8 cellular contexts compared by ENCODE assay signal in genomic region chr15:80418892-80419537, GRCh38. TPM values are rescaled to one million over a fixed set of nuclear protein-coding genes. Genes with fewer than 3 reads are reported as not detected.
DNase-seq lines count a peak whose midpoint lies in the region; ATAC-seq and TF ChIP-seq lines count a peak whose summit lies in the region.

No MANE protein-coding gene starts in this region.

- POLR2A ChIA-PET in HEK293 (lab: Yijun Ruan, JAX) = no interaction called here

- no peak overlapping the region for H3K4me3 ChIP-seq in HEK293 (ENCODE audit: low read depth, low read length)
- H3K4me3 ChIP-seq in gastrocnemius medialis = no peak overlapping the region

- no peak for TF ChIP-seq POLR2A in gastrocnemius medialis (IDR thresholded peaks at IDR 0.05)

- H3K4me1 ChIP-seq in HEK293 (ENCODE audit: control insufficient read depth, insufficient read depth, low read length) = no peaks in the 10 kb centered on the region
- H3K4me1 ChIP-seq in gastrocnemius medialis = no peaks in the 10 kb centered on the region

- H3K27ac ChIP-seq in HEK293 (ENCODE audit: extremely low read depth, low read depth, low read length) = no peak overlapping the region
- no peak overlapping the region for H3K27ac ChIP-seq in gastrocnemius medialis

- intact Hi-C loops in gastrocnemius medialis (cut with DNase I; ENCODE audit: low total_unique reads) = no loop called here

- TF ChIP-seq CTCF in HEK293 (tag by site-specific recombination; IDR thresholded peaks at IDR 0.05) (peak; percentile 27; the same call in 1 of the 2 replicates), gastrocnemius medialis (IDR thresholded peaks at IDR 0.05 in 4 of 5, conservative IDR thresholded peaks at IDR 0.05 in 1 of 5) (peak in 3 of 5 experiments; percentile 9 to 46 (median 29))

- H3K36me3 ChIP-seq in HEK293 (ENCODE audit: control insufficient read depth in 2 of 2, insufficient read depth in 1 of 2, low read length in 2 of 2) (no peaks in the 10 kb centered on the region), gastrocnemius medialis (no peaks in the 10 kb centered on the region)

- CTCF ChIA-PET in HEK293 (lab: Yijun Ruan, JAX) = interaction anchor here (0.6 to 2.9 kb wide), 18 partner anchors 8 to 1884 kb away, joined by 3 to 25 read pairs (median 4); partner anchors contain the start of gene CEMIP

- no peaks in the 10 kb centered on the region for H3K27me3 ChIP-seq in gastrocnemius medialis

- no peaks in the 10 kb centered on the region for H3K9me3 ChIP-seq in HEK293 (ENCODE audit: control insufficient read depth, insufficient read depth, low read depth, low read length)
- H3K9me3 ChIP-seq in gastrocnemius medialis = no peaks in the 10 kb centered on the region

- DNase-seq in COR-L47 (lab: John Stamatoyannopoulos, UW) (peak; percentile 59), SHP77 treated with DMSO at 0.1 percent for 48 hours (lab: John Stamatoyannopoulos, UW) (peak; percentile 37), fibroblast of peridontal ligament (ENCODE audit: extremely low read depth) (peak; percentile 71), gastrocnemius medialis (no peak)

- ATAC-seq in gastrocnemius medialis = peak in 1 of 2 donors; percentile 56
- no peak for ATAC-seq in HG03442 (IDR thresholded peaks at IDR 0.05; ENCODE audit: unreplicated experiment)
- no peak for ATAC-seq in HG02678 (IDR thresholded peaks at IDR 0.05; ENCODE audit: unreplicated experiment)
- ATAC-seq in GM21737 (IDR thresholded peaks at IDR 0.05; ENCODE audit: unreplicated experiment) = no peak

- in situ Hi-C loops in gastrocnemius medialis (cut with MboI; ENCODE audit: low sequenced_read_pairs in 4 of 4) = no loop called here

TF ChIP-seq in HEK293, 187 proteins besides CTCF, POLR2A, EP300 and RAD21:
- no peak for TF ChIP-seq ZFHX2 (tag by site-specific recombination; conservative IDR thresholded peaks at IDR 0.05)
- no peak for TF ChIP-seq ZNF214 (tag by site-specific recombination; IDR thresholded peaks at IDR 0.05; ENCODE audit: borderline replicate concordance)
- TF ChIP-seq ATF2 (tag by site-specific recombination; IDR thresholded peaks at IDR 0.05; ENCODE audit: low read depth) = no peak
- TF ChIP-seq ZNF654 (tag by site-specific recombination; IDR thresholded peaks at IDR 0.05; ENCODE audit: low read depth) = peak; percentile 41
- TF ChIP-seq ZNF132 (tag by site-specific recombination; IDR thresholded peaks at IDR 0.05; ENCODE audit: borderline replicate concordance) = no peak
- 0 out of 2 replicates have a peak, but pooled peaks have one; percentile 38 for TF ChIP-seq ZNF2 (tag by site-specific recombination; IDR thresholded peaks at IDR 0.05)
- no peak for TF ChIP-seq ZNF660 (tag by site-specific recombination; IDR thresholded peaks at IDR 0.05)
- TF ChIP-seq ZNF394 (tag by site-specific recombination; IDR thresholded peaks at IDR 0.05; ENCODE audit: borderline replicate concordance) = no peak
- no peak for TF ChIP-seq SP2 (tag by site-specific recombination; IDR thresholded peaks at IDR 0.05)
- TF ChIP-seq ZSCAN23 (tag by site-specific recombination; IDR thresholded peaks at IDR 0.05) = no peak
- TF ChIP-seq ZNF664 (tag by site-specific recombination; IDR thresholded peaks at IDR 0.05) = no peak
- TF ChIP-seq SALL2 (tag by site-specific recombination; IDR thresholded peaks at IDR 0.05; ENCODE audit: borderline replicate concordance) = no peak
- TF ChIP-seq ZNF311 (tag by site-specific recombination; IDR thresholded peaks at IDR 0.05; ENCODE audit: borderline replicate concordance) = no peak

RNA-seq across cellular contexts. Expression of gene ARNT2, which starts 14.8 kb away (rescaled TPM):
- total RNA-seq in gastrocnemius medialis = 10 to 100 TPM in 1 of 4 donors, 1 to 10 TPM in 3; 4.1 to 23.5 (median 6.6) TPM

Comparison
In these comparisons a context has a peak if more than half of its experiments do, and no peak if none do; other contexts are left out.
1. DNase-seq: peak in COR-L47 (single experiment), SHP77 treated with DMSO at 0.1 percent for 48 hours (single experiment) and fibroblast of peridontal ligament (single experiment); none in gastrocnemius medialis (0 of 2).